In genomic region chr19:48568345-48568886, GRCh38 we compare ENCODE assay signal across 1 cellular context.
A peak's percentile ranks its signal among the peaks of the same experiment; 100 is the strongest.
TF ChIP-seq lines count a peak whose summit lies in the region.

No MANE protein-coding gene starts in this region.

TF ChIP-seq in HEK293, 187 proteins besides CTCF, POLR2A, EP300 and RAD21 (continued from another document and continues in another):
- TF ChIP-seq ZNF148 (tag by site-specific recombination; IDR thresholded peaks at IDR 0.05; ENCODE audit: borderline replicate concordance) (no peak), ZNF221 (tag by site-specific recombination; IDR thresholded peaks at IDR 0.05; ENCODE audit: borderline replicate concordance) (no peak), ZNF660 (tag by site-specific recombination; IDR thresholded peaks at IDR 0.05) (peak; percentile 79), ZNF26 (tag by site-specific recombination; IDR thresholded peaks at IDR 0.05) (no peak), ZNF211 (tag by site-specific recombination; IDR thresholded peaks at IDR 0.05; ENCODE audit: low read depth) (no peak), ZNF692 (tag by site-specific recombination; IDR thresholded peaks at IDR 0.05) (peak; percentile 48; the same call in 1 of the 2 replicates), YY1 (tag by site-specific recombination; IDR thresholded peaks at IDR 0.05) (no peak), BCL11A (tag by site-specific recombination; IDR thresholded peaks at IDR 0.05; ENCODE audit: low read depth) (peak; percentile 33; the same call in 1 of the 2 replicates), ZNF266 (tag by site-specific recombination; IDR thresholded peaks at IDR 0.05; ENCODE audit: low read depth) (no peak), ZNF449 (tag by site-specific recombination; IDR thresholded peaks at IDR 0.05) (0 out of 2 replicates have a peak, but pooled peaks have one; percentile 23), ZNF555 (tag by site-specific recombination; conservative IDR thresholded peaks at IDR 0.05) (no peak), ZBTB1 (tag by site-specific recombination; IDR thresholded peaks at IDR 0.05) (no peak), ZNF394 (tag by site-specific recombination; IDR thresholded peaks at IDR 0.05; ENCODE audit: borderline replicate concordance) (peak; percentile 60; the same call in 1 of the 2 replicates), ZSCAN23 (tag by site-specific recombination; IDR thresholded peaks at IDR 0.05) (no peak), ZNF580 (tag by site-specific recombination; IDR thresholded peaks at IDR 0.05) (no peak), GFI1B (tag by site-specific recombination; IDR thresholded peaks at IDR 0.05) (0 out of 2 replicates have a peak, but pooled peaks have one; percentile 7), ZBTB49 (tag by site-specific recombination; IDR thresholded peaks at IDR 0.05; ENCODE audit: low read depth) (no peak), GLI4 (tag by site-specific recombination; IDR thresholded peaks at IDR 0.05) (0 out of 2 replicates have a peak, but pooled peaks have one; percentile 33), ZNF214 (tag by site-specific recombination; IDR thresholded peaks at IDR 0.05; ENCODE audit: borderline replicate concordance) (no peak), ZNF843 (tag by site-specific recombination; IDR thresholded peaks at IDR 0.05) (no peak), SETDB1 (IDR thresholded peaks at IDR 0.05; ENCODE audit: insufficient read length, low read length) (no peak), ZNF10 (tag by site-specific recombination; IDR thresholded peaks at IDR 0.05) (no peak), ZNF791 (tag by site-specific recombination; IDR thresholded peaks at IDR 0.05) (no peak), ZNF280C (tag by site-specific recombination; IDR thresholded peaks at IDR 0.05) (no peak), ZNF837 (tag by site-specific recombination; IDR thresholded peaks at IDR 0.05) (no peak), PBX3 (CRISPR knock-in tag; IDR thresholded peaks at IDR 0.05) (no peak), ZBTB17 (tag by site-specific recombination; IDR thresholded peaks at IDR 0.05) (peak; percentile 68; the same call in 1 of the 2 replicates), ZNF558 (tag by site-specific recombination; IDR thresholded peaks at IDR 0.05) (no peak), ZFP37 (tag by site-specific recombination; IDR thresholded peaks at IDR 0.05) (peak; percentile 70), KLF8 (tag by site-specific recombination; IDR thresholded peaks at IDR 0.05) (peak; percentile 77), ZNF366 (tag by site-specific recombination; conservative IDR thresholded peaks at IDR 0.05) (peak; percentile 61; the same call in 1 of the 2 replicates), ZNF518A (tag by site-specific recombination; conservative IDR thresholded peaks at IDR 0.05; ENCODE audit: low read depth) (no peak), ZBTB26 (tag by site-specific recombination; optimal IDR thresholded peaks at IDR 0.05) (peak; percentile 13), ZNF18 (tag by site-specific recombination; IDR thresholded peaks at IDR 0.05) (no peak), ZNF76 (tag by site-specific recombination; IDR thresholded peaks at IDR 0.05; ENCODE audit: borderline replicate concordance, low read depth) (no peak), ZNF629 (tag by site-specific recombination; IDR thresholded peaks at IDR 0.05) (peak; percentile 58; the same call in 1 of the 2 replicates)
